Comparison of ENCODE assay signal across 1 cellular context in genomic region chr16:20424129-20424866, GRCh38.
A peak's percentile ranks its signal among the peaks of the same experiment; 100 is the strongest.
TF ChIP-seq lines count a peak whose summit lies in the region.

No MANE protein-coding gene starts in this region.

TF ChIP-seq in HepG2, 621 proteins besides CTCF, POLR2A, EP300 and RAD21 (continued from another document and continues in another):
- TF ChIP-seq ZBTB20 (CRISPR knock-in tag; IDR thresholded peaks at IDR 0.05; ENCODE audit: borderline replicate concordance, low read depth) (0 out of 2 replicates have a peak, but pooled peaks have one; percentile 77), RXRB (CRISPR knock-in tag; IDR thresholded peaks at IDR 0.05; ENCODE audit: borderline replicate concordance) (peak; percentile 82), TFE3 (CRISPR knock-in tag; IDR thresholded peaks at IDR 0.05) (peak; percentile 99), ZNF350 (CRISPR knock-in tag; IDR thresholded peaks at IDR 0.05; ENCODE audit: borderline replicate concordance, low read depth) (peak; percentile 79; the same call in 1 of the 2 replicates), ZBTB26 (CRISPR knock-in tag; IDR thresholded peaks at IDR 0.05; ENCODE audit: borderline replicate concordance) (0 out of 2 replicates have a peak, but pooled peaks have one; percentile 15), SMARCE1 (IDR thresholded peaks at IDR 0.05; ENCODE audit: borderline replicate concordance) (no peak), KDM1A (CRISPR knock-in tag; IDR thresholded peaks at IDR 0.05) (peak; percentile 72; the same call in 1 of the 2 replicates), ATF6 (CRISPR knock-in tag; conservative IDR thresholded peaks at IDR 0.05) (0 out of 2 replicates have a peak, but pooled peaks have one; percentile 38), ZNF773 (CRISPR knock-in tag; IDR thresholded peaks at IDR 0.05; ENCODE audit: borderline replicate concordance) (no peak), IKZF5 (CRISPR knock-in tag; IDR thresholded peaks at IDR 0.05) (peak; percentile 76), ZFP36L1 (CRISPR knock-in tag; IDR thresholded peaks at IDR 0.05) (peak; percentile 61), GABPB1 (CRISPR knock-in tag; IDR thresholded peaks at IDR 0.05) (peak; percentile 16; the same call in 1 of the 2 replicates), HNF4G (IDR thresholded peaks at IDR 0.05; ENCODE audit: borderline replicate concordance, low read depth, low read length) (peak; percentile 86), HNF4G (CRISPR knock-in tag; IDR thresholded peaks at IDR 0.05; ENCODE audit: borderline replicate concordance, low read depth) (peak; percentile 96; the same call in 1 of the 2 replicates), ZHX2 (IDR thresholded peaks at IDR 0.05; ENCODE audit: low read depth) (no peak), ZHX2 (CRISPR knock-in tag; IDR thresholded peaks at IDR 0.05; ENCODE audit: borderline replicate concordance) (0 out of 2 replicates have a peak, but pooled peaks have one; percentile 27), ZNF691 (CRISPR knock-in tag; IDR thresholded peaks at IDR 0.05; ENCODE audit: borderline replicate concordance, low read depth) (peak; percentile 72; the same call in 1 of the 2 replicates), ZBTB25 (CRISPR knock-in tag; IDR thresholded peaks at IDR 0.05) (peak; percentile 89), U2AF2 (IDR thresholded peaks at IDR 0.05; ENCODE audit: low read depth, low read length) (no peak), POLR2G (IDR thresholded peaks at IDR 0.05; ENCODE audit: low read depth, low read length) (no peak), ASH2L (IDR thresholded peaks at IDR 0.05; ENCODE audit: insufficient read length, low read depth, low read length) (peak; percentile 56), ZNF431 (CRISPR knock-in tag; IDR thresholded peaks at IDR 0.05; ENCODE audit: borderline replicate concordance, low read depth) (peak; percentile 57; the same call in 1 of the 2 replicates), ZNF292 (CRISPR knock-in tag; IDR thresholded peaks at IDR 0.05; ENCODE audit: borderline replicate concordance, low read depth) (peak; percentile 93; the same call in 1 of the 2 replicates), ARNT (IDR thresholded peaks at IDR 0.05) (no peak), ATF2 (CRISPR knock-in tag; IDR thresholded peaks at IDR 0.05) (peak; percentile 86; the same call in 1 of the 2 replicates), ZNF784 (CRISPR knock-in tag; IDR thresholded peaks at IDR 0.05; ENCODE audit: borderline replicate concordance) (0 out of 2 replicates have a peak, but pooled peaks have one; percentile 73), ZKSCAN8 (CRISPR knock-in tag; IDR thresholded peaks at IDR 0.05; ENCODE audit: borderline replicate concordance) (0 out of 2 replicates have a peak, but pooled peaks have one; percentile 44), JARID2 (CRISPR knock-in tag; IDR thresholded peaks at IDR 0.05; ENCODE audit: insufficient replicate concordance) (peak; percentile 75), MBNL3 (CRISPR knock-in tag; conservative IDR thresholded peaks at IDR 0.05) (no peak), GATAD1 (CRISPR knock-in tag; IDR thresholded peaks at IDR 0.05) (peak; percentile 61; the same call in 1 of the 2 replicates), ZNF737 (CRISPR knock-in tag; IDR thresholded peaks at IDR 0.05; ENCODE audit: borderline replicate concordance) (no peak; the same call in 1 of the 2 replicates), ZNF3 (CRISPR knock-in tag; IDR thresholded peaks at IDR 0.05) (peak; percentile 52; the same call in 1 of the 2 replicates), ZNF234 (CRISPR knock-in tag; conservative IDR thresholded peaks at IDR 0.05) (no peak), ZNF772 (CRISPR knock-in tag; IDR thresholded peaks at IDR 0.05) (0 out of 2 replicates have a peak, but pooled peaks have one; percentile 41), ZNF329 (CRISPR knock-in tag; IDR thresholded peaks at IDR 0.05; ENCODE audit: low read depth) (no peak), ZNF768 (CRISPR knock-in tag; IDR thresholded peaks at IDR 0.05) (no peak; the same call in 1 of the 2 replicates), ERF (CRISPR knock-in tag; IDR thresholded peaks at IDR 0.05) (peak; percentile 89; the same call in 1 of the 2 replicates), ZNF704 (CRISPR knock-in tag; IDR thresholded peaks at IDR 0.05; ENCODE audit: borderline replicate concordance) (no peak), THYN1 (CRISPR knock-in tag; IDR thresholded peaks at IDR 0.05; ENCODE audit: borderline replicate concordance, low read depth) (no peak), NFYC (CRISPR knock-in tag; IDR thresholded peaks at IDR 0.05) (0 out of 2 replicates have a peak, but pooled peaks have one; percentile 36), ZNF644 (CRISPR knock-in tag; IDR thresholded peaks at IDR 0.05; ENCODE audit: low read depth) (peak; percentile 97), SMAD1 (CRISPR knock-in tag; IDR thresholded peaks at IDR 0.05; ENCODE audit: borderline replicate concordance, low read depth) (peak; percentile 34; the same call in 1 of the 2 replicates), TCF7 (IDR thresholded peaks at IDR 0.05; ENCODE audit: low read depth) (peak; percentile 65), GATA4 (IDR thresholded peaks at IDR 0.05; ENCODE audit: borderline replicate concordance, low read depth) (peak; percentile 82; the same call in 1 of the 2 replicates)
